In the genomic region with DNA sequence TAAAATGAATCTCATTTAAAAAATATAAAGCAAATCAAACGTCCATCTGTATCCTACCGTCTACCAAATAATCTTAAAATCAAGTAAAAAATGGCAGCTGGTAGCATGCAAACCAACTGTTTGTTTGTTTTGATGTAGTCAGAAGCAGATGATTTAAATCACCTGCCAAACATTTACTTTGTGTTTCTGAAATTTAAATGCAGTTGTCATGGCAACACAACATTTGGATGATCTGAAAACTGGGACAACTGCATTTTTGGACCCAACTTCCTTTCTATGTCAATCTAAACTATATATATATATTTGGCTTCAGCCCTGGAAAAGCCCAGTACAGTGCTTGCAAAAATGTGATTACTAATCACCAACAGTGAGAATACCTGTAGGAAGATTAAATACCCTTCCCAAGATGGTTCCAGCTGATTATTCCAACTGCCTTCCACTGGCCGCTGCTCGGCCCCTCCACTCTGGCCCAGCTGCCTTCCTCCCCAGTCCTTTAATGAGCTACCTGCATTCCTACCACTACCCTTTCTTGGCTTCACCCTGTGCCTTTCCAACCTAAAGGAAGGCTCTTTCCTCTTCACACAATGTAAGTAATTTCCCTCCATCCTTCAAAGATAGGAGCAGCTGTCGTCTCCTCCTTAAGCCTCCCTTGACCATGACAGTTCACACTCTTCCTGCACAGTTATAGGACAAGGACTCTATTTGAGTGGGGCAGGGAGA, we compare ENCODE assay signal across 1 cellular context.
TF ChIP-seq lines count a peak whose summit lies in the region.

No MANE protein-coding gene starts in this region.

TF ChIP-seq in K562, 482 proteins besides CTCF, POLR2A, EP300 and RAD21 (continued from another document):
- TF ChIP-seq FOXJ2 (tag; IDR thresholded peaks at IDR 0.05) (peak; percentile 92), CLOCK (CRISPR knock-in tag; IDR thresholded peaks at IDR 0.05; ENCODE audit: borderline replicate concordance) (no peak), SMARCA4 (IDR thresholded peaks at IDR 0.05) (0 out of 2 replicates have a peak, but pooled peaks have one; percentile 10), ZZZ3 (IDR thresholded peaks at IDR 0.05) (no peak), STAG1 (CRISPR knock-in tag; IDR thresholded peaks at IDR 0.05; ENCODE audit: borderline replicate concordance) (no peak), NR4A1 (CRISPR knock-in tag; IDR thresholded peaks at IDR 0.05) (no peak), NR4A1 (tag; IDR thresholded peaks at IDR 0.05) (no peak), TRIM24 (IDR thresholded peaks at IDR 0.05) (peak in 1 of 2 experiments; percentile 13; a peak in 1 of 4 replicates), BRCA1 (IDR thresholded peaks at IDR 0.05) (no peak), BRCA1 (CRISPR knock-in tag; IDR thresholded peaks at IDR 0.05) (no peak), ZSCAN29 (IDR thresholded peaks at IDR 0.05) (no peak), RFX1 (IDR thresholded peaks at IDR 0.05) (peak; percentile 95), MEIS2 (IDR thresholded peaks at IDR 0.05; ENCODE audit: partially characterized antibody) (peak; percentile 55), NONO (IDR thresholded peaks at IDR 0.05; ENCODE audit: low read depth in 2 of 2, low read length in 1 of 2) (no peak), TEAD1 (CRISPR knock-in tag; IDR thresholded peaks at IDR 0.05) (peak in 1 of 2 experiments; percentile 82; a peak in 1 of 4 replicates), CSDE1 (IDR thresholded peaks at IDR 0.05) (peak in 1 of 2 experiments; percentile 71; a peak in 1 of 4 replicates), KLF13 (tag; IDR thresholded peaks at IDR 0.05; ENCODE audit: borderline replicate concordance, low read depth) (no peak), XRCC3 (IDR thresholded peaks at IDR 0.05) (no peak), ZFP30 (CRISPR knock-in tag; IDR thresholded peaks at IDR 0.05; ENCODE audit: borderline replicate concordance) (no peak)
- TF ChIP-seq, protein P1, sequence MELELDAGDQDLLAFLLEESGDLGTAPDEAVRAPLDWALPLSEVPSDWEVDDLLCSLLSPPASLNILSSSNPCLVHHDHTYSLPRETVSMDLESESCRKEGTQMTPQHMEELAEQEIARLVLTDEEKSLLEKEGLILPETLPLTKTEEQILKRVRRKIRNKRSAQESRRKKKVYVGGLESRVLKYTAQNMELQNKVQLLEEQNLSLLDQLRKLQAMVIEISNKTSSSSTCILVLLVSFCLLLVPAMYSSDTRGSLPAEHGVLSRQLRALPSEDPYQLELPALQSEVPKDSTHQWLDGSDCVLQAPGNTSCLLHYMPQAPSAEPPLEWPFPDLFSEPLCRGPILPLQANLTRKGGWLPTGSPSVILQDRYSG (tag; conservative IDR thresholded peaks at IDR 0.05; ENCODE audit: low read depth), result no peak
- TF ChIP-seq, protein P2, sequence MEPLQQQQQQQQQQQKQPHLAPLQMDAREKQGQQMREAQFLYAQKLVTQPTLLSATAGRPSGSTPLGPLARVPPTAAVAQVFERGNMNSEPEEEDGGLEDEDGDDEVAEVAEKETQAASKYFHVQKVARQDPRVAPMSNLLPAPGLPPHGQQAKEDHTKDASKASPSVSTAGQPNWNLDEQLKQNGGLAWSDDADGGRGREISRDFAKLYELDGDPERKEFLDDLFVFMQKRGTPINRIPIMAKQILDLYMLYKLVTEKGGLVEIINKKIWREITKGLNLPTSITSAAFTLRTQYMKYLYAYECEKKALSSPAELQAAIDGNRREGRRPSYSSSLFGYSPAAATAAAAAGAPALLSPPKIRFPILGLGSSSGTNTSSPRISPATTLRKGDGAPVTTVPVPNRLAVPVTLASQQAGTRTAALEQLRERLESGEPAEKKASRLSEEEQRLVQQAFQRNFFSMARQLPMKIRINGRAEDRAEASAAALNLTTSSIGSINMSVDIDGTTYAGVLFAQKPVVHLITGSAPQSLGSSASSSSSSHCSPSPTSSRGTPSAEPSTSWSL (CRISPR knock-in tag; IDR thresholded peaks at IDR 0.05; ENCODE audit: borderline replicate concordance), result no peak
- TF ChIP-seq, protein P3, sequence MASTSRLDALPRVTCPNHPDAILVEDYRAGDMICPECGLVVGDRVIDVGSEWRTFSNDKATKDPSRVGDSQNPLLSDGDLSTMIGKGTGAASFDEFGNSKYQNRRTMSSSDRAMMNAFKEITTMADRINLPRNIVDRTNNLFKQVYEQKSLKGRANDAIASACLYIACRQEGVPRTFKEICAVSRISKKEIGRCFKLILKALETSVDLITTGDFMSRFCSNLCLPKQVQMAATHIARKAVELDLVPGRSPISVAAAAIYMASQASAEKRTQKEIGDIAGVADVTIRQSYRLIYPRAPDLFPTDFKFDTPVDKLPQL (IDR thresholded peaks at IDR 0.05; ENCODE audit: extremely low read depth, insufficient read length), result no peak
- TF ChIP-seq, protein P4, sequence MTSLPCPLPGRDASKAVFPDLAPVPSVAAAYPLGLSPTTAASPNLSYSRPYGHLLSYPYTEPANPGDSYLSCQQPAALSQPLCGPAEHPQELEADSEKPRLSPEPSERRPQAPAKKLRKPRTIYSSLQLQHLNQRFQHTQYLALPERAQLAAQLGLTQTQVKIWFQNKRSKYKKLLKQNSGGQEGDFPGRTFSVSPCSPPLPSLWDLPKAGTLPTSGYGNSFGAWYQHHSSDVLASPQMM (CRISPR knock-in tag; IDR thresholded peaks at IDR 0.05), result no peak
- TF ChIP-seq, protein P5, sequence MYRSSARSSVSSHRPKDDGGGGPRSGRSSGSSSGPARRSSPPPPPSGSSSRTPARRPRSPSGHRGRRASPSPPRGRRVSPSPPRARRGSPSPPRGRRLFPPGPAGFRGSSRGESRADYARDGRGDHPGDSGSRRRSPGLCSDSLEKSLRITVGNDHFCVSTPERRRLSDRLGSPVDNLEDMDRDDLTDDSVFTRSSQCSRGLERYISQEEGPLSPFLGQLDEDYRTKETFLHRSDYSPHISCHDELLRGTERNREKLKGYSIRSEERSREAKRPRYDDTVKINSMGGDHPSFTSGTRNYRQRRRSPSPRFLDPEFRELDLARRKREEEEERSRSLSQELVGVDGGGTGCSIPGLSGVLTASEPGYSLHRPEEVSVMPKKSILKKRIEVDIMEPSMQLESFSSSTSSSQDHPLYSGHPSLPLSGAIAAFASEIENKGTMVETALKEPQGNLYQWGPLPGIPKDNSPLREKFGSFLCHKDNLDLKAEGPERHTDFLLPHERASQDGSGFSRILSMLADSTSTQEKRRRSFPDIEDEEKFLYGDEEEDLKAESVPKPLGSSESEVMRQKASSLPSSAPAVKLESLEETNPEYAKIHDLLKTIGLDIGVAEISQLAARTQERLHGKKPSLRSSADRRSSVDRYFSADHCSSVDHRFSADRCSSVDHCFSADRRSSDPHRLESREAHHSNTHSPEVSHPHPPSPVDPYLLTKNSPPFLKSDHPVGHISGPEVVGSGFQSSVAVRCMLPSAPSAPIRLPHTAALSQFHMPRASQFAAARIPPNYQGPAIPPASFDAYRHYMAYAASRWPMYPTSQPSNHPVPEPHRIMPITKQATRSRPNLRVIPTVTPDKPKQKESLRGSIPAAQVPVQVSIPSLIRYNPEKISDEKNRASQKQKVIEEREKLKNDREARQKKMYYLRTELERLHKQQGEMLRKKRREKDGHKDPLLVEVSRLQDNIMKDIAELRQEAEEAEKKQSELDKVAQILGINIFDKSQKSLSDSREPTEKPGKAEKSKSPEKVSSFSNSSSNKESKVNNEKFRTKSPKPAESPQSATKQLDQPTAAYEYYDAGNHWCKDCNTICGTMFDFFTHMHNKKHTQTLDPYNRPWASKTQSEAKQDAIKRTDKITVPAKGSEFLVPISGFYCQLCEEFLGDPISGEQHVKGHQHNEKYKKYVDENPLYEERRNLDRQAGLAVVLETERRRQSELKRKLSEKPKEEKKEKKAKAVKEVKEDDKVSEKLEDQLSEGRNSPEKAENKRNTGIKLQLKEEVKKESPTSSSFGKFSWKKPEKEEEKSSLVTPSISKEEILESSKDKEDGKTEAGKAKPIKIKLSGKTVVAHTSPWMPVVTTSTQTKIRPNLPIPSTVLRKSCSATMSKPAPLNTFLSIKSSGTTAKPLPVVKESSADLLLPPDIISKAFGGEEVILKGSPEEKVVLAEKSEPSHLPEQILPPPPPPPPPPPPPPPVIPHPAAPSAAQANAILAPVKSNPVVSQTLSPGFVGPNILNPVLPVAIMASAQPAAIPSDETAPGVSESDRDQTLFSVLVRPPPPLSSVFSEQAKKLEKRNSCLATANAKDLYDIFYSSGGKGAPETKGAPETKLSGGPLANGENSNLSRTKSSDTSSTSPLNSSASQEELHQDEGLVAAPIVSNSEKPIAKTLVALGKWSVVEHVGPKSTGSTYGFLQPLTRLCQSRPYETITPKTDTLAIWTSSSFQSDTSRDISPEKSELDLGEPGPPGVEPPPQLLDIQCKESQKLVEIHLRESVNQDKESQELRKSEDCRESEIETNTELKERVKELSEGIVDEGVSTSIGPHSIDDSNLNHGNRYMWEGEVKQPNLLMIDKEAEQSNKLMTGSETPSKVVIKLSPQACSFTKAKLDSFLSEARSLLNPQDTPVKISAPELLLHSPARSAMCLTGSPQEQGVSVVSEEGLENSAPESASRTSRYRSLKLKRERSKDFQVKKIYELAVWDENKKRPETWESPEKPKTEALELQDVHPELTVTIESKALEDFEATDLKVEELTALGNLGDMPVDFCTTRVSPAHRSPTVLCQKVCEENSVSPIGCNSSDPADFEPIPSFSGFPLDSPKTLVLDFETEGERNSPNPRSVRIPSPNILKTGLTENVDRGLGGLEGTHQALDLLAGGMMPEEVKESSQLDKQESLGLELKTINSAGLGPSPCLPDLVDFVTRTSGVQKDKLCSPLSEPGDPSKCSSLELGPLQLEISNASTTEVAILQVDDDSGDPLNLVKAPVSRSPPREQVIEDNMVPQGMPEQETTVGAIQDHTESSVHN (IDR thresholded peaks at IDR 0.05; ENCODE audit: borderline replicate concordance in 1 of 2, low read depth in 1 of 2), result no peak
